Comparison of ENCODE assay signal across 8 cellular contexts in genomic region chr5:55533806-55534435, GRCh38. TPM values are rescaled to one million over a fixed set of nuclear protein-coding genes. Genes with fewer than 3 reads are reported as not detected.
DNase-seq lines count a peak whose midpoint lies in the region; ATAC-seq and TF ChIP-seq lines count a peak whose summit lies in the region.

No MANE protein-coding gene starts in this region.

- TF ChIP-seq RAD21 in neural cell (conservative IDR thresholded peaks at IDR 0.05), result no peak

- H3K9me2 ChIP-seq in neural cell (ENCODE audit: insufficient read depth, low read length), result no peaks in the 10 kb centered on the region

- H3F3A ChIP-seq in neural cell (ENCODE audit: insufficient read depth, low read length, poor library complexity, severe bottlenecking), result no peaks in the 10 kb centered on the region

- no peaks in the 10 kb centered on the region for H4K20me1 ChIP-seq in neural cell (ENCODE audit: insufficient read depth)

- H3K4me3 ChIP-seq in neural cell (ENCODE audit: low read length), result peak overlapping the region; percentile 91

- peak overlapping the region; percentile 92 for H3K9ac ChIP-seq in neural cell (ENCODE audit: low read length)

- no peaks in the 10 kb centered on the region for H3K9me3 ChIP-seq in neural cell (ENCODE audit: low read length)

- no peak for TF ChIP-seq EP300 in neural cell (conservative IDR thresholded peaks at IDR 0.05; ENCODE audit: poor library complexity, severe bottlenecking)

- H3K79me2 ChIP-seq in neural cell (replicated peaks; ENCODE audit: insufficient read depth, low read length), result peaks cover 18% of the 10 kb centered on the region

- peak overlapping the region; percentile 85 for H3K4me2 ChIP-seq in neural cell (ENCODE audit: low read length)

- peak overlapping the region; percentile 97 for H2AFZ ChIP-seq in neural cell (ENCODE audit: low read depth, low read length)

- DNase-seq in NCI-H1417 (lab: John Stamatoyannopoulos, UW) (peak; percentile 66 to 77 (median 73)), NCI-H1417 treated with DMSO at 0.1 percent for 48 hours (lab: John Stamatoyannopoulos, UW) (no peak), HuH-7 (ENCODE audit: low spot score) (peak; percentile 49), fibroblast of peridontal ligament (ENCODE audit: extremely low read depth) (peak; percentile 22)
- DNase-seq in stimulated activated CD4-positive, alpha-beta T cell treated with anti-CD3 and anti-CD28 coated beads, Interleukin-4, amount 100 ng/mL, for 1 hour, result no peak

- H3K27ac ChIP-seq in VCaP (peak overlapping the region; percentile 91), neural cell (ENCODE audit: low read length) (peak overlapping the region; percentile 82)

- no peaks in the 10 kb centered on the region for H3K27me3 ChIP-seq in neural cell (ENCODE audit: insufficient read depth, low read depth, low read length)

- TF ChIP-seq CTCF in VCaP (conservative IDR thresholded peaks at IDR 0.05), result no peak
- no peak for TF ChIP-seq CTCF in neural cell (IDR thresholded peaks at IDR 0.05; ENCODE audit: poor library complexity, severe bottlenecking)

- no peaks in the 10 kb centered on the region for H3K36me3 ChIP-seq in neural cell (ENCODE audit: insufficient read depth, low read length)

- ATAC-seq in GM21723 (IDR thresholded peaks at IDR 0.05; ENCODE audit: unreplicated experiment), result peak; percentile 47

TF ChIP-seq in neural cell, 6 proteins besides CTCF, POLR2A, EP300 and RAD21:
- TF ChIP-seq MXI1 (conservative IDR thresholded peaks at IDR 0.05; ENCODE audit: poor library complexity, severe bottlenecking), result no peak
- TF ChIP-seq POLR2AphosphoS5 (IDR thresholded peaks at IDR 0.05), result peak; percentile 48

RNA-seq across cellular contexts. Expression of gene PLPP1, which starts 0.8 kb away (rescaled TPM):
- 33.9 and 42.9 TPM in 2 replicates for polyA plus RNA-seq in neural cell
- 32.9 and 44.1 TPM in 2 replicates for polyA minus RNA-seq in neural cell

Comparison
In these comparisons a context has a peak if more than half of its experiments do, and no peak if none do; other contexts are left out.
1. DNase-seq: peak in NCI-H1417 (3 of 3), HuH-7 (single experiment) and fibroblast of peridontal ligament (single experiment); none in NCI-H1417 treated with DMSO at 0.1 percent for 48 hours (single experiment) and stimulated activated CD4-positive, alpha-beta T cell treated with anti-CD3 and anti-CD28 coated beads, Interleukin-4, amount 100 ng/mL, for 1 hour (single experiment).